ENCODE assay signal across 18 cellular contexts in genomic region chr2:225319872-225320271, GRCh38.
"Had no signal": no experiment of that assay in that cellular context is flagged by ENCODE, and none has a peak within 500 bp of the region (broad histone marks: within the 10 kb centered on the region; RNA-seq: fewer than 3 reads in every experiment).

No MANE protein-coding gene starts in this region.

- H3K27ac ChIP-seq: KMS-11, SJSA1 had no signal

- H3K4me3 ChIP-seq: SJSA1 had no signal

- H3K9ac ChIP-seq: KMS-11 had no signal

- H3K4me1 ChIP-seq: SJSA1 had no signal

- ATAC-seq: HepG2 had no signal

- H3K27me3 ChIP-seq: SJSA1 had no signal

- H3K4me2 ChIP-seq: KMS-11 had no signal

- H3K36me3 ChIP-seq: SJSA1 had no signal

- DNase-seq: IMR-90, Kasumi-1, NCI-H1092 treated with DMSO at 0.1 percent for 48 hours, NCI-H1436, NCI-H187, NCI-H2029, NCI-H2081 treated with DMSO at 0.1 percent for 48 hours, NCI-H345, NCI-H446 treated with DMSO at 0.1 percent for 48 hours, NCI-H510A treated with DMSO at 0.1 percent for 48 hours, NCI-H526, NCI-H774, Right ventricle myocardium superior, RPMI8226, SIG-M5 had no signal
